ENCODE assay signal across 22 cellular contexts in the genomic region with DNA sequence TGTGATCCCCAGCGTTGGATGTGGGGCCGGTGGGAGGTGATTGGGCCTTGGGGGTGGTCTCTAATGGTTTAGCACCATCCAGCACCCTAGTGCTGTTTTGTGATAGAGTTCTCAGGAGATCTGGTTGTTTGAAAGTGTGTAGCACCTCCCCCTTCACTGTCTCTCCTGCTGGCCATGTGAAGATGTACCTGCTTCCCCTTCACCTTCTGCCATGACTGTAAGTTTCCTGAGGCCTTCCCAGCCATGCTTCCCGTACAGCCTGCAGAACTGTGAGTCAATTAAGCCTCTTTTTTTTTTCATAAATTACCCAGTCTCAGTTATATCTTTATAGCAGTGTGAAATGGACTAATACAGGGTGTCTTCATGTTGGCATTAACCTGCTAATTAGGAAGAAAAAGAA. TPM values are rescaled to one million over a fixed set of nuclear protein-coding genes. Genes with fewer than 3 reads are reported as not detected.
DNase-seq lines count a peak whose midpoint lies in the region; ATAC-seq and TF ChIP-seq lines count a peak whose summit lies in the region.
"Had no signal": no experiment of that assay in that cellular context is flagged by ENCODE, and none has a peak within 500 bp of the region (broad histone marks: within the 10 kb centered on the region; RNA-seq: fewer than 3 reads in every experiment).

No MANE protein-coding gene starts in this region.

- DNase-seq in activated effector memory CD4-positive, alpha-beta T cell treated with anti-CD3 and anti-CD28 coated beads, Interleukin-2, amount 50 U/mL, for 16 hours, result peak; percentile 4
- no peak for DNase-seq in activated effector memory CD4-positive, alpha-beta T cell treated with Interleukin-2 at 50 U/mL for 16 hours
- DNase-seq in T-helper 17 cell, result no peak
- DNase-seq in mesenchymal stem cell, result no peak
- DNase-seq in RPMI8226, result no peak
- DNase-seq in psoas muscle, result no peak
- DNase-seq: AML-193, Calu3, DND-41, GOT3, IMR-90, MM.1S, NCI-H2029, NCI-H446, NCI-H524 treated with DMSO at 0.1 percent for 48 hours, NCI-H774, Right ventricle myocardium superior had no signal

- H3K4ac ChIP-seq in mesenchymal stem cell (ENCODE audit: low read depth in 1 of 2, low read length in 2 of 2), result no peak overlapping the region

- H3K4me2 ChIP-seq in mesenchymal stem cell (ENCODE audit: low read length, poor library complexity, severe bottlenecking), result no peak overlapping the region
- H3K4me2 ChIP-seq: KMS-11 had no signal

- intact Hi-C loops in psoas muscle (cut with DNase I), result no loop called here

- H3K4me1 Mint-ChIP-seq in T-helper 17 cell, result peaks cover 15% of the 10 kb centered on the region

- H3K14ac ChIP-seq in mesenchymal stem cell (ENCODE audit: low read length in 2 of 2), result no peak overlapping the region

- H4K8ac ChIP-seq in mesenchymal stem cell (ENCODE audit: low read length), result no peak overlapping the region

- no peak overlapping the region for H3K9ac ChIP-seq in mesenchymal stem cell (ENCODE audit: low read length)
- H3K9ac ChIP-seq: KMS-11 had no signal

- no peaks in the 10 kb centered on the region for H3K27me3 Mint-ChIP-seq in T-helper 17 cell

- H2BK120ac ChIP-seq in mesenchymal stem cell (ENCODE audit: low read depth, low read length), result no peak overlapping the region

- no peak overlapping the region for H4K91ac ChIP-seq in mesenchymal stem cell (ENCODE audit: low read length)

- H2AFZ ChIP-seq in mesenchymal stem cell (ENCODE audit: low read depth, low read length), result no peak overlapping the region

- H3K27ac ChIP-seq in mesenchymal stem cell (ENCODE audit: low read length, poor library complexity, severe bottlenecking) (no peak overlapping the region), psoas muscle (no peak overlapping the region)
- H3K27ac ChIP-seq: C4-2B, KMS-11, SJSA1 had no signal

- H3K27me3 ChIP-seq in mesenchymal stem cell (ENCODE audit: control insufficient read depth in 1 of 2, insufficient read depth in 1 of 2, low read length in 2 of 2), result no peaks in the 10 kb centered on the region
- no peaks in the 10 kb centered on the region for H3K27me3 ChIP-seq in psoas muscle (ENCODE audit: insufficient read depth in 3 of 3, low read length in 2 of 3)
- H3K27me3 ChIP-seq: SJSA1 had no signal

- no peak overlapping the region for H3K4me3 ChIP-seq in mesenchymal stem cell (ENCODE audit: insufficient read depth in 1 of 2, low read depth in 1 of 2, low read length in 2 of 2)
- H3K4me3 ChIP-seq in psoas muscle, result no peak overlapping the region
- H3K4me3 ChIP-seq: HAP-1, SJSA1 had no signal

- H3K27ac Mint-ChIP-seq in T-helper 17 cell, result peak overlapping the region; percentile 14

- no peak overlapping the region for H2AK5ac ChIP-seq in mesenchymal stem cell (ENCODE audit: low read length, severe bottlenecking)

- no peak overlapping the region for H2BK5ac ChIP-seq in mesenchymal stem cell (ENCODE audit: low read depth, low read length, poor library complexity, severe bottlenecking)

- no peaks in the 10 kb centered on the region for H3K36me3 Mint-ChIP-seq in T-helper 17 cell (ENCODE audit: low read depth)

- no peak overlapping the region for H3K23ac ChIP-seq in mesenchymal stem cell (ENCODE audit: low read length in 2 of 2)

- H3K18ac ChIP-seq in mesenchymal stem cell (ENCODE audit: low read depth in 1 of 2, low read length in 2 of 2), result no peak overlapping the region

- H2BK12ac ChIP-seq in mesenchymal stem cell (ENCODE audit: low read length in 2 of 2), result peak overlapping the region in 1 of 2 experiments; percentile 50

- H3K79me1 ChIP-seq in mesenchymal stem cell (replicated peaks; ENCODE audit: low read length, poor library complexity, severe bottlenecking), result no peaks in the 10 kb centered on the region

- 100% methylated on average over 2 of the region's 3 CpGs for WGBS in mesenchymal stem cell
- WGBS in psoas muscle, 3 donors, result 94 to 100% (median 96%) methylated on average over 3 of the region's 3 CpGs

- no peaks in the 10 kb centered on the region for H3K9me3 ChIP-seq in T-helper 17 cell (ENCODE audit: control insufficient read depth, low read length, poor library complexity, severe bottlenecking)
- no peaks in the 10 kb centered on the region for H3K9me3 ChIP-seq in mesenchymal stem cell (ENCODE audit: control insufficient read depth, low read length)
- H3K9me3 ChIP-seq in psoas muscle, result no peaks in the 10 kb centered on the region
- H3K9me3 ChIP-seq: SJSA1 had no signal

- H3K36me3 ChIP-seq in mesenchymal stem cell (ENCODE audit: control insufficient read depth in 1 of 2, insufficient read depth in 2 of 2, low read depth in 1 of 2, low read length in 2 of 2) (peaks cover 0 to 16% of the 10 kb centered on the region in 2 experiments), psoas muscle (ENCODE audit: insufficient read depth in 1 of 2, low read depth in 1 of 2) (no peaks in the 10 kb centered on the region)
- H3K36me3 ChIP-seq: HAP-1, SJSA1 had no signal

- no peak overlapping the region for H3K4me3 Mint-ChIP-seq in T-helper 17 cell

- ATAC-seq in T-helper 17 cell (no peak), psoas muscle (no peak), GM19455 (IDR thresholded peaks at IDR 0.05; ENCODE audit: unreplicated experiment) (no peak)

- peaks cover 51% of the 10 kb centered on the region for H3K4me1 ChIP-seq in mesenchymal stem cell (ENCODE audit: control insufficient read depth, insufficient read depth, low read depth, low read length)
- H3K4me1 ChIP-seq in psoas muscle, result peaks cover 43% of the 10 kb centered on the region

- H2BK15ac ChIP-seq in mesenchymal stem cell (ENCODE audit: low read depth, poor library complexity, severe bottlenecking), result peak overlapping the region; percentile 38

- TF ChIP-seq CTCF in psoas muscle (IDR thresholded peaks at IDR 0.05), result no peak

RNA-seq across cellular contexts. Expression of a gene that starts 19.3 kb away (rescaled TPM):
- total RNA-seq in T-helper 17 cell (10 to 100 TPM; 49.1 to 55.2 TPM), psoas muscle (10 to 100 TPM; 32.7 to 45.5 (median 35.6) TPM)
- polyA plus RNA-seq in mesenchymal stem cell (2013, experiment 1 of 2), result 25.0 TPM
- polyA plus RNA-seq in mesenchymal stem cell (2013, experiment 2 of 2), result 24.9 TPM
- polyA plus RNA-seq in psoas muscle, result 10 to 100 TPM; 14.7 to 44.3 (median 17.7) TPM
